8 cellular contexts compared by ENCODE assay signal in genomic region chr1:228488107-228488817, GRCh38. TPM values are rescaled to one million over a fixed set of nuclear protein-coding genes. Genes with fewer than 3 reads are reported as not detected.
DNase-seq lines count a peak whose midpoint lies in the region; ATAC-seq, FAIRE-seq and TF ChIP-seq lines count a peak whose summit lies in the region.

No MANE protein-coding gene starts in this region.

- WGBS in endodermal cell (ENCODE audit: insufficient coverage in 1 of 2, insufficient read length in 1 of 2), 2 experiments = 63 to 68% methylated on average over 7 to 18 of the region's 18 CpGs
- 18 to 20% methylated on average over 18 of the region's 18 CpGs for WGBS in pancreas, 2 donors

- no peaks in the 10 kb centered on the region for H3K4me1 Mint-ChIP-seq in endodermal cell

- H3K27me3 Mint-ChIP-seq in endodermal cell (ENCODE audit: insufficient read depth) = peaks cover 8% of the 10 kb centered on the region

- no peak overlapping the region for H3K27ac ChIP-seq in endodermal cell (ENCODE audit: low read depth, low read length)
- no peak overlapping the region for H3K27ac ChIP-seq in pancreas

- H3K4me3 ChIP-seq in NT2/D1 (ENCODE audit: insufficient read length, low read depth) (peak overlapping the region; percentile 100), endodermal cell (ENCODE audit: low read length) (peak overlapping the region; percentile 81), pancreas (peak overlapping the region; percentile 69 to 98 (median 84))

- peaks cover 36% of the 10 kb centered on the region for H3K36me3 Mint-ChIP-seq in endodermal cell (ENCODE audit: low read depth)

- TF ChIP-seq CTCF in endodermal cell (conservative IDR thresholded peaks at IDR 0.05) (no peak), pancreas (IDR thresholded peaks at IDR 0.05) (no peak)

- peak overlapping the region; percentile 87 for H3K4me3 Mint-ChIP-seq in endodermal cell

- no peak overlapping the region for H3K27ac Mint-ChIP-seq in endodermal cell

- TF ChIP-seq POLR2A in GM12891 (IDR thresholded peaks at IDR 0.05; ENCODE audit: low read depth, low read length) = no peak

- H3K4me1 ChIP-seq in NT2/D1 (ENCODE audit: insufficient read depth, insufficient read length) (peaks cover 4% of the 10 kb centered on the region), endodermal cell (ENCODE audit: control insufficient read depth, insufficient read depth, low read length) (peaks cover 4% of the 10 kb centered on the region), pancreas (peaks cover 4 to 22% (median 13%) of the 10 kb centered on the region in 3 donors)

- H3K36me3 ChIP-seq in NT2/D1 (ENCODE audit: insufficient read depth, insufficient read length, low read length) (peaks cover 35% of the 10 kb centered on the region), endodermal cell (ENCODE audit: control insufficient read depth, insufficient read depth, low read length) (peaks cover 29% of the 10 kb centered on the region), pancreas (peaks cover 0 to 26% (median 0%) of the 10 kb centered on the region in 3 donors)

- H3K9ac ChIP-seq in NT2/D1 (ENCODE audit: insufficient read length, low read depth) (peak overlapping the region; percentile 91), endodermal cell (ENCODE audit: extremely low read depth, low read length, poor library complexity, severe bottlenecking) (no peak overlapping the region)

- intact Hi-C loops in pancreas (cut with DNase I) = no loop called here

- ATAC-seq in GM18511 (IDR thresholded peaks at IDR 0.05; ENCODE audit: unreplicated experiment) (peak; percentile 1), pancreas (peak in 1 of 4 donors; percentile 1)

- H3K27me3 ChIP-seq in NT2/D1 (ENCODE audit: insufficient read depth, insufficient read length) (no peaks in the 10 kb centered on the region), endodermal cell (ENCODE audit: control insufficient read depth, insufficient read depth, low read length, poor library complexity, severe bottlenecking) (no peaks in the 10 kb centered on the region), pancreas (no peaks in the 10 kb centered on the region)

- DNase-seq in NT2/D1 (ENCODE audit: low read depth, low spot score) (no peak), endodermal cell (no peak), pancreas (peak in 1 of 6 donors; percentile 31), dermis blood vessel endothelial cell (no peak), Ammon's horn (ENCODE audit: low spot score) (no peak), NCI-H1417 treated with DMSO at 0.1 percent for 48 hours (lab: John Stamatoyannopoulos, UW) (no peak), GM12891 (ENCODE audit: insufficient read length, low spot score) (no peak)

- FAIRE-seq in pancreas (lab: Jason Lieb, UNC) (no peak), GM12891 (lab: Jason Lieb, UNC) (no peak)

- no peaks in the 10 kb centered on the region for H3K9me3 Mint-ChIP-seq in endodermal cell

- H3K9me3 ChIP-seq in NT2/D1 (ENCODE audit: insufficient read depth, low read length) (no peaks in the 10 kb centered on the region), endodermal cell (ENCODE audit: control insufficient read depth, low read length) (no peaks in the 10 kb centered on the region), pancreas (no peaks in the 10 kb centered on the region)

TF ChIP-seq in GM12891, 5 proteins besides CTCF, POLR2A, EP300 and RAD21:
- TF ChIP-seq TAF1 (IDR thresholded peaks at IDR 0.05; ENCODE audit: low read depth, low read length) (no peak), SPI1 (IDR thresholded peaks at IDR 0.05; ENCODE audit: low read depth, low read length) (no peak), POLR2AphosphoS5 (IDR thresholded peaks at IDR 0.05; ENCODE audit: low read depth, low read length) (no peak), PAX5 (IDR thresholded peaks at IDR 0.05; ENCODE audit: insufficient read depth, low read length, severe bottlenecking) (no peak), POU2F2 (IDR thresholded peaks at IDR 0.05; ENCODE audit: low read depth, low read length) (no peak)

RNA-seq across cellular contexts. Expression of gene RNF187, which starts 1.1 kb away (rescaled TPM):
- total RNA-seq in endodermal cell (100 to 1,000 TPM; 103 to 112 TPM), pancreas (10 to 100 TPM; 50.7 to 60.2 (median 54.1) TPM), dermis blood vessel endothelial cell (34.7 and 84.4 TPM in 2 replicates)
- 55.2 TPM for polyA plus RNA-seq in endodermal cell (2013, experiment 1 of 2)
- 42.1 TPM for polyA plus RNA-seq in endodermal cell (2013, experiment 2 of 2)
- 10 to 100 TPM; 16.0 to 23.2 TPM for polyA plus RNA-seq in pancreas
- polyA plus RNA-seq in GM12891 (2012; ENCODE audit: low read depth, missing spikeins) = 51.7 TPM
